Comparison of ENCODE assay signal across 8 cellular contexts in genomic region chr19:2506656-2507055, GRCh38. TPM values are rescaled to one million over a fixed set of nuclear protein-coding genes. Genes with fewer than 3 reads are reported as not detected.
DNase-seq lines count a peak whose midpoint lies in the region; ATAC-seq, FAIRE-seq and TF ChIP-seq lines count a peak whose summit lies in the region.
"Not testable (repeated sequence)": the region's sequence is repeated elsewhere in the genome, so short reads cannot be mapped to it uniquely, and the experiment has no call there.

No MANE protein-coding gene starts in this region.

- intact Hi-C loops in colonic mucosa (cut with DNase I); HepG2 (cut with micrococcal nuclease; ENCODE audit: unreplicated experiment): not testable (repeated sequence)
- intact Hi-C loops in stomach (cut with DNase I; ENCODE audit: low total_unique reads): loop anchor here (10.0 kb wide), 1 partner anchor 58 kb away; no protein-coding TSS in a partner anchor

- not testable (repeated sequence) for H3K9me3 ChIP-seq in BLaER1; GM23248 (ENCODE audit: low read depth); colonic mucosa; HepG2 (ENCODE audit: low read length); osteoblast (ENCODE audit: low read depth, low read length); stomach

- peaks cover 23% of the 10 kb centered on the region for H3F3A ChIP-seq in GM23248 (ENCODE audit: insufficient read depth)

- H3K4me2 ChIP-seq in BLaER1: not testable (repeated sequence)
- H3K4me2 ChIP-seq in GM23248 (ENCODE audit: unreplicated experiment) (peak overlapping the region; percentile 43), HepG2 (ENCODE audit: low read depth, low read length) (peak overlapping the region; percentile 79), osteoblast (ENCODE audit: insufficient read depth, low read length) (peak overlapping the region; percentile 93)

- WGBS in GM23248 (ENCODE audit: low coverage in 1 of 2, low lambda C conversion rate in 2 of 2, missing lambda C conversion rate in 2 of 2), 2 experiments: 77 to 79% methylated on average over 8 of the region's 8 CpGs
- WGBS in HepG2 (ENCODE audit: low lambda C conversion rate): 19% methylated on average over 8 of the region's 8 CpGs
- 67 to 72% (median 71%) methylated on average over 8 of the region's 8 CpGs for WGBS in stomach, 5 donors

- H2AFZ ChIP-seq in GM23248 (peak overlapping the region; percentile 66), osteoblast (ENCODE audit: low read length) (peak overlapping the region; percentile 93)
- H2AFZ ChIP-seq in HepG2 (ENCODE audit: low read length): not testable (repeated sequence)

- not testable (repeated sequence) for DNase-seq in GM23248; RWPE1 (ENCODE audit: low spot score); activated CD4-positive, alpha-beta T cell treated with anti-CD3 and anti-CD28 coated beads, Interleukin-2, amount 10 ng/mL, durations not matched to agents 7 days and 5 days; colonic mucosa; HepG2 (ENCODE audit: low spot score); osteoblast (ENCODE audit: insufficient read length, low spot score, missing footprints); stomach

- H3K79me2 ChIP-seq in GM23248 (ENCODE audit: insufficient read depth); HepG2 (ENCODE audit: insufficient read depth, low read length); osteoblast (ENCODE audit: insufficient read depth, low read length): not testable (repeated sequence)

- H3K4me1 ChIP-seq in BLaER1 (peaks cover 43% of the 10 kb centered on the region), GM23248 (ENCODE audit: insufficient read depth) (peaks cover 20% of the 10 kb centered on the region), HepG2 (ENCODE audit: insufficient read depth, low read length) (peaks cover 48% of the 10 kb centered on the region), osteoblast (ENCODE audit: insufficient read depth, low read length) (peaks cover 16% of the 10 kb centered on the region), stomach (peaks cover 6 to 26% (median 12%) of the 10 kb centered on the region in 4 donors)
- H3K4me1 ChIP-seq in colonic mucosa: not testable (repeated sequence)

- CTCF ChIA-PET in RWPE1 (lab: Yijun Ruan, JAX): interaction anchor here (0.7 to 1.0 kb wide), 2 partner anchors 27 to 72 kb away, joined by 3 to 5 read pairs; no protein-coding TSS in a partner anchor
- CTCF ChIA-PET in activated CD4-positive, alpha-beta T cell treated with anti-CD3 and anti-CD28 coated beads, Interleukin-2, amount 10 ng/mL, durations not matched to agents 7 days and 5 days (lab: Charles Lee); HepG2 (lab: Yijun Ruan, JAX; ENCODE audit: low intra/inter-chr PET ratio, low total read pairs): not testable (repeated sequence)

- POLR2A ChIA-PET in RWPE1 (lab: Yijun Ruan, JAX; ENCODE audit: low non-redundant PET); activated CD4-positive, alpha-beta T cell treated with anti-CD3 and anti-CD28 coated beads, Interleukin-2, amount 10 ng/mL, durations not matched to agents 7 days and 5 days (lab: Charles Lee): not testable (repeated sequence)
- POLR2A ChIA-PET in HepG2 (lab: Yijun Ruan, JAX): interaction anchor here (0.6 to 1.7 kb wide), 11 partner anchors 9 to 83 kb away, joined by 3 to 31 read pairs (median 4); partner anchors contain the start of gene GADD45B

- TF ChIP-seq EP300 in HepG2 (IDR thresholded peaks at IDR 0.05; ENCODE audit: low read depth in 2 of 2, low read length in 2 of 2); HepG2 (CRISPR knock-in tag; IDR thresholded peaks at IDR 0.05; ENCODE audit: borderline replicate concordance); stomach (IDR thresholded peaks at IDR 0.05): not testable (repeated sequence)

- H3K4me1 Mint-ChIP-seq in activated CD4-positive, alpha-beta T cell treated with anti-CD3 and anti-CD28 coated beads, Interleukin-2, amount 10 ng/mL, durations not matched to agents 7 days and 5 days: peaks cover 36% of the 10 kb centered on the region

- H3K27me3 Mint-ChIP-seq in activated CD4-positive, alpha-beta T cell treated with anti-CD3 and anti-CD28 coated beads, Interleukin-2, amount 10 ng/mL, durations not matched to agents 7 days and 5 days: not testable (repeated sequence)

- not testable (repeated sequence) for TF ChIP-seq POLR2A in HepG2 (IDR thresholded peaks at IDR 0.05; ENCODE audit: insufficient read depth in 1 of 2, low read depth in 2 of 2, low read length in 2 of 2); stomach (IDR thresholded peaks at IDR 0.05)

- not testable (repeated sequence) for H3K27me3 ChIP-seq in BLaER1; GM23248 (replicated peaks; ENCODE audit: insufficient read depth); colonic mucosa; osteoblast (ENCODE audit: insufficient read depth, low read length); stomach
- peaks cover 2 to 28% of the 10 kb centered on the region in 2 experiments; a peak in 4 of 5 replicates for H3K27me3 ChIP-seq in HepG2 (ENCODE audit: control insufficient read depth in 1 of 2, insufficient read depth in 2 of 2, low read length in 2 of 2)

- not testable (repeated sequence) for H4K20me1 ChIP-seq in BLaER1; GM23248 (ENCODE audit: insufficient read depth); HepG2 (ENCODE audit: insufficient read depth, low read length); osteoblast (ENCODE audit: insufficient read depth, low read length)

- TF ChIP-seq RAD21 in HepG2 (CRISPR knock-in tag; IDR thresholded peaks at IDR 0.05): not testable (repeated sequence)

- not testable (repeated sequence) for H3K9me2 ChIP-seq in GM23248 (ENCODE audit: insufficient read depth)

- FAIRE-seq in HepG2 (lab: Jason Lieb, UNC): not testable (repeated sequence)

- H3K9me3 Mint-ChIP-seq in activated CD4-positive, alpha-beta T cell treated with anti-CD3 and anti-CD28 coated beads, Interleukin-2, amount 10 ng/mL, durations not matched to agents 7 days and 5 days: not testable (repeated sequence)

- not testable (repeated sequence) for H3K4me3 Mint-ChIP-seq in activated CD4-positive, alpha-beta T cell treated with anti-CD3 and anti-CD28 coated beads, Interleukin-2, amount 10 ng/mL, durations not matched to agents 7 days and 5 days

- not testable (repeated sequence) for ATAC-seq in HepG2

- not testable (repeated sequence) for H3K36me3 Mint-ChIP-seq in activated CD4-positive, alpha-beta T cell treated with anti-CD3 and anti-CD28 coated beads, Interleukin-2, amount 10 ng/mL, durations not matched to agents 7 days and 5 days (ENCODE audit: low read depth)

- BruUV-seq in HepG2 (replicated peaks; lab: Mats Ljungman, UMichigan): not testable (repeated sequence)

- in situ Hi-C loops in GM23248 (cut with MboI); HepG2 (cut with HindIII; ENCODE audit: extremely low pct_ligation_motif_present, low pct_unique_long_range_greater_than_20kb): not testable (repeated sequence)

- not testable (repeated sequence) for H3K4me3 ChIP-seq in BLaER1, colonic mucosa, stomach
- 0 out of 2 replicates have a peak overlapping the region, but pooled peaks have one; percentile 36 for H3K4me3 ChIP-seq in GM23248
- H3K4me3 ChIP-seq in HepG2 (replicated peaks in 1 of 3; ENCODE audit: insufficient read depth in 1 of 3, low read depth in 2 of 3, low read length in 3 of 3): peak overlapping the region in 1 of 3 experiments; percentile 28; a peak in 2 of 6 replicates
- peak overlapping the region; percentile 61 for H3K4me3 ChIP-seq in osteoblast (ENCODE audit: insufficient read depth, low read length)

- H3K36me3 ChIP-seq in BLaER1; GM23248 (ENCODE audit: low read depth); colonic mucosa; HepG2 (replicated peaks in 1 of 2; ENCODE audit: control insufficient read depth in 1 of 2, insufficient read depth in 2 of 2, low read length in 2 of 2); osteoblast (ENCODE audit: insufficient read depth, low read length); stomach: not testable (repeated sequence)

- peak overlapping the region; percentile 89 for H3K27ac Mint-ChIP-seq in activated CD4-positive, alpha-beta T cell treated with anti-CD3 and anti-CD28 coated beads, Interleukin-2, amount 10 ng/mL, durations not matched to agents 7 days and 5 days

- H3K9ac ChIP-seq in BLaER1: peak overlapping the region; percentile 3; the same call in 1 of the 2 replicates
- peak overlapping the region; percentile 30; the same call in 1 of the 2 replicates for H3K9ac ChIP-seq in GM23248
- not testable (repeated sequence) for H3K9ac ChIP-seq in colonic mucosa (ENCODE audit: low read depth in 2 of 2, low read length in 2 of 2)
- H3K9ac ChIP-seq in HepG2 (ENCODE audit: insufficient read depth, low read depth, low read length): peak overlapping the region; percentile 40; the same call in 1 of the 2 replicates

- not testable (repeated sequence) for TF ChIP-seq CTCF in RWPE1 (conservative IDR thresholded peaks at IDR 0.05; ENCODE audit: low read depth); colonic mucosa (IDR thresholded peaks at IDR 0.05); HepG2 (CRISPR knock-in tag; IDR thresholded peaks at IDR 0.05); osteoblast (IDR thresholded peaks at IDR 0.05; ENCODE audit: extremely low read depth, low read depth, low read length); stomach (IDR thresholded peaks at IDR 0.05)

- H3K27ac ChIP-seq in BLaER1: not testable (repeated sequence)
- H3K27ac ChIP-seq in GM23248 (peak overlapping the region; percentile 35), RWPE1 (peak overlapping the region; percentile 52; the same call in 1 of the 2 replicates), colonic mucosa (peak overlapping the region; percentile 44), HepG2 (ENCODE audit: extremely low read length, insufficient read depth, low read length) (peak overlapping the region; percentile 33), osteoblast (ENCODE audit: low read depth, low read length) (peak overlapping the region; percentile 72), stomach (peak overlapping the region in 4 of 5 donors; percentile 60 to 71 (median 67))

RNA-seq across cellular contexts. Expression of gene GADD45B, which starts 30.7 kb away (rescaled TPM):
- total RNA-seq in GM23248 (2014; rRNA removed; shearing (Covaris generic)): 89.7 TPM in 2 replicates
- polyA plus RNA-seq in GM23248 (2016; fragmentation: Nextera tagmentation; extraction: Ambion mirVana) (95.0 and 96.1 TPM in 2 replicates), HepG2 (2011; rRNA removed) (34.1 and 40.4 TPM in 2 replicates), stomach (10 to 100 TPM; 52.9 to 92.1 (median 53.8) TPM)
- 10 to 100 TPM; 31.2 to 39.2 TPM for total RNA-seq in activated CD4-positive, alpha-beta T cell treated with anti-CD3 and anti-CD28 coated beads, Interleukin-2, amount 10 ng/mL, durations not matched to agents 7 days and 5 days
- total RNA-seq in colonic mucosa (10 to 100 TPM; 17.5 to 21.6 TPM), HepG2 (2016; rRNA removed; fragmentation: Illumina TruSeq; extraction: Trizol) (3.2 and 4.6 TPM in 2 replicates), osteoblast (41.8 and 46.3 TPM in 2 replicates), stomach (100 to 1,000 TPM in 1 of 5 donors, 10 to 100 TPM in 4; 61.6 to 588 (median 91.0) TPM)
- 0.71 and 0.91 TPM in 2 replicates for total RNA-seq in HepG2 (2016; cell fraction: cytosol; rRNA removed; fragmentation: Illumina TruSeq; extraction: Trizol; ENCODE audit: low read depth)
- 3.2 and 6.0 TPM in 2 replicates for total RNA-seq in HepG2 (2016; cell fraction: insoluble cytoplasmic fraction; rRNA removed; fragmentation: Illumina TruSeq; extraction: Trizol)
- total RNA-seq in HepG2 (2016; cell fraction: membrane; rRNA removed; fragmentation: Illumina TruSeq; extraction: Trizol): 1.8 TPM in 2 replicates
- total RNA-seq in HepG2 (2016; cell fraction: nucleus; rRNA removed; fragmentation: Illumina TruSeq; extraction: Trizol): 7.3 and 7.6 TPM in 2 replicates
- 40.0 and 43.7 TPM in 2 replicates for polyA plus RNA-seq in HepG2 (2011; cell fraction: cytosol; rRNA removed)
- 66.8 and 77.1 TPM in 2 replicates for polyA plus RNA-seq in HepG2 (2011; cell fraction: nucleus; rRNA removed)
- 11.3 and 22.4 TPM in 2 replicates for polyA plus RNA-seq in HepG2 (2012)
- polyA plus RNA-seq in HepG2 (2016; cell fraction: cytosol; fragmentation: Illumina TruSeq; extraction: Trizol; ENCODE audit: low read depth): 1.5 and 1.7 TPM in 2 replicates
- 5.5 and 5.8 TPM in 2 replicates for polyA plus RNA-seq in HepG2 (2016; cell fraction: insoluble cytoplasmic fraction; fragmentation: Illumina TruSeq; extraction: Trizol; ENCODE audit: low read depth)
- 2.3 and 2.5 TPM in 2 replicates for polyA plus RNA-seq in HepG2 (2016; cell fraction: membrane; fragmentation: Illumina TruSeq; extraction: Trizol; ENCODE audit: low read depth)
- 16.6 and 21.3 TPM in 2 replicates for polyA plus RNA-seq in HepG2 (2016; cell fraction: nucleus; fragmentation: Illumina TruSeq; extraction: Trizol; ENCODE audit: insufficient read depth, low read depth)
- polyA minus RNA-seq in HepG2 (2011; rRNA and poly(A)+ RNA removed; ENCODE audit: low replicate concordance): 22.5 and 88.0 TPM in 2 replicates
- 12.3 and 15.6 TPM in 2 replicates for polyA minus RNA-seq in HepG2 (2011; cell fraction: cytosol; rRNA and poly(A)+ RNA removed)
- 35.0 and 45.0 TPM in 2 replicates for polyA minus RNA-seq in HepG2 (2011; cell fraction: nucleus; rRNA and poly(A)+ RNA removed)

RNA-seq across cellular contexts. Expression of gene LMNB2, which starts 49.9 kb away (rescaled TPM):
- total RNA-seq in GM23248 (2014; rRNA removed; shearing (Covaris generic)): 93.7 and 119 TPM in 2 replicates
- 25.2 and 25.9 TPM in 2 replicates for polyA plus RNA-seq in GM23248 (2016; fragmentation: Nextera tagmentation; extraction: Ambion mirVana)
- total RNA-seq in activated CD4-positive, alpha-beta T cell treated with anti-CD3 and anti-CD28 coated beads, Interleukin-2, amount 10 ng/mL, durations not matched to agents 7 days and 5 days: 100 to 1,000 TPM; 101 to 113 TPM
- total RNA-seq in colonic mucosa: 100 to 1,000 TPM in 1 of 2 donors, 10 to 100 TPM in 1; 35.6 to 186 TPM
- total RNA-seq in HepG2 (2016; rRNA removed; fragmentation: Illumina TruSeq; extraction: Trizol): 93.6 and 105 TPM in 2 replicates
- total RNA-seq in HepG2 (2016; cell fraction: cytosol; rRNA removed; fragmentation: Illumina TruSeq; extraction: Trizol; ENCODE audit: low read depth): 8.6 and 9.2 TPM in 2 replicates
- 80.4 and 107 TPM in 2 replicates for total RNA-seq in HepG2 (2016; cell fraction: insoluble cytoplasmic fraction; rRNA removed; fragmentation: Illumina TruSeq; extraction: Trizol)
- 34.1 and 36.1 TPM in 2 replicates for total RNA-seq in HepG2 (2016; cell fraction: membrane; rRNA removed; fragmentation: Illumina TruSeq; extraction: Trizol)
- total RNA-seq in HepG2 (2016; cell fraction: nucleus; rRNA removed; fragmentation: Illumina TruSeq; extraction: Trizol): 44.6 and 52.0 TPM in 2 replicates
- polyA plus RNA-seq in HepG2 (2011; rRNA removed): 77.2 and 89.7 TPM in 2 replicates
- 83.5 and 98.7 TPM in 2 replicates for polyA plus RNA-seq in HepG2 (2011; cell fraction: cytosol; rRNA removed)
- polyA plus RNA-seq in HepG2 (2011; cell fraction: nucleus; rRNA removed): 75.2 and 87.6 TPM in 2 replicates
- polyA plus RNA-seq in HepG2 (2012): 40.0 and 41.8 TPM in 2 replicates
- polyA plus RNA-seq in HepG2 (2016; cell fraction: cytosol; fragmentation: Illumina TruSeq; extraction: Trizol; ENCODE audit: low read depth): 7.1 and 7.6 TPM in 2 replicates
- 74.9 and 86.7 TPM in 2 replicates for polyA plus RNA-seq in HepG2 (2016; cell fraction: insoluble cytoplasmic fraction; fragmentation: Illumina TruSeq; extraction: Trizol; ENCODE audit: low read depth)
- 19.0 and 21.3 TPM in 2 replicates for polyA plus RNA-seq in HepG2 (2016; cell fraction: membrane; fragmentation: Illumina TruSeq; extraction: Trizol; ENCODE audit: low read depth)
- polyA plus RNA-seq in HepG2 (2016; cell fraction: nucleus; fragmentation: Illumina TruSeq; extraction: Trizol; ENCODE audit: insufficient read depth, low read depth): 75.4 and 76.1 TPM in 2 replicates
- polyA minus RNA-seq in HepG2 (2011; rRNA and poly(A)+ RNA removed; ENCODE audit: low replicate concordance): 106 and 107 TPM in 2 replicates
- polyA minus RNA-seq in HepG2 (2011; cell fraction: cytosol; rRNA and poly(A)+ RNA removed): 35.3 and 37.2 TPM in 2 replicates
- polyA minus RNA-seq in HepG2 (2011; cell fraction: nucleus; rRNA and poly(A)+ RNA removed): 14.4 and 16.7 TPM in 2 replicates
- total RNA-seq in osteoblast: 24.2 and 24.6 TPM in 2 replicates
- total RNA-seq in stomach: 10 to 100 TPM; 19.8 to 76.8 (median 29.0) TPM
- 10 to 100 TPM; 12.2 to 19.7 (median 13.6) TPM for polyA plus RNA-seq in stomach
